10 cellular contexts compared by ENCODE assay signal in the genomic region with DNA sequence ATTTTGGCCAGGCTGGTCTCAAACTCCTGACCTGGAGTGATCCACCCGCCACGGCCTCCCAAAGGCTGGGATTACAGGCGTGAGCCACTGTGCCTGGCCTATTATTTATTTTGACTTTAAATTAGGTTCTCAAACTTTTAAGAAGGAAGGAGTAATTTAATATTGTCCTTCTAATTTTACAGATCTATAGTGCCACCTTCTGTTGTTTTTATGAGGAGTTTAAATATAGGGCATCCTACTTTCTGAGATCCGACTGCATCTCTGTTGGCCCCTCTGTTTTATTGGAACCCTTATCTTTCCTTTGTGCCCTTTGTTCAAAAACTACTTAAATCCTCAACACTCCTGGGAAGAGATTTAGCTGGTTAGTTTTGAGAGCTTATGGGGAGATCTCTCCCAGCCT. TPM values are rescaled to one million over a fixed set of nuclear protein-coding genes. Genes with fewer than 3 reads are reported as not detected.
DNase-seq lines count a peak whose midpoint lies in the region; ATAC-seq and TF ChIP-seq lines count a peak whose summit lies in the region.
"Had no signal": no experiment of that assay in that cellular context is flagged by ENCODE, and none has a peak within 500 bp of the region (broad histone marks: within the 10 kb centered on the region; RNA-seq: fewer than 3 reads in every experiment).

No MANE protein-coding gene starts in this region.

- no peak for ATAC-seq in CD4-positive, alpha-beta T cell (ENCODE audit: poor library complexity)
- ATAC-seq in right lobe of liver: peak in 2 of 4 donors; percentile 37 to 38
- no peak for ATAC-seq in HG02973 (IDR thresholded peaks at IDR 0.05; ENCODE audit: unreplicated experiment)
- ATAC-seq: natural killer cell treated with Interleukin-12 subunit alpha and Interleukin-12 subunit beta and Interleukin-15 and Interleukin-18, amount 100 ng/mL, for 72 hours had no signal

- no peak for DNase-seq in CD4-positive, alpha-beta T cell
- DNase-seq in HT-29 (ENCODE audit: low spot score): peak; percentile 43
- DNase-seq in adrenal gland: no peak
- no peak for DNase-seq in right lobe of liver
- no peak for DNase-seq in spleen
- no peak for DNase-seq in Calu3
- DNase-seq: NCI-H510A, substantia nigra had no signal

- no peaks in the 10 kb centered on the region for H3K4me1 Mint-ChIP-seq in CD4-positive, alpha-beta T cell (ENCODE audit: low read depth)
- no peaks in the 10 kb centered on the region for H3K4me1 Mint-ChIP-seq in Calu3 (ENCODE audit: low read depth, unreplicated experiment)

- TF ChIP-seq POLR2A in adrenal gland (IDR thresholded peaks at IDR 0.05) (no peak), right lobe of liver (IDR thresholded peaks at IDR 0.05) (no peak), spleen (IDR thresholded peaks at IDR 0.05) (no peak)

- no peak overlapping the region for H3K4me3 Mint-ChIP-seq in CD4-positive, alpha-beta T cell
- H3K4me3 Mint-ChIP-seq in Calu3 (ENCODE audit: low read depth, unreplicated experiment): no peak overlapping the region
- H3K4me3 Mint-ChIP-seq: natural killer cell treated with Interleukin-12 subunit alpha and Interleukin-12 subunit beta and Interleukin-15 and Interleukin-18, amount 100 ng/mL, for 72 hours had no signal

- no peaks in the 10 kb centered on the region for H3K9me3 Mint-ChIP-seq in CD4-positive, alpha-beta T cell
- no peaks in the 10 kb centered on the region for H3K9me3 Mint-ChIP-seq in Calu3 (ENCODE audit: low read depth, unreplicated experiment)
- H3K9me3 Mint-ChIP-seq: natural killer cell treated with Interleukin-12 subunit alpha and Interleukin-12 subunit beta and Interleukin-15 and Interleukin-18, amount 100 ng/mL, for 72 hours had no signal

- H3K27me3 Mint-ChIP-seq in CD4-positive, alpha-beta T cell: no peaks in the 10 kb centered on the region
- no peaks in the 10 kb centered on the region for H3K27me3 Mint-ChIP-seq in Calu3 (ENCODE audit: unreplicated experiment)
- H3K27me3 Mint-ChIP-seq: natural killer cell treated with Interleukin-12 subunit alpha and Interleukin-12 subunit beta and Interleukin-15 and Interleukin-18, amount 100 ng/mL, for 72 hours had no signal

- no peak overlapping the region for H3K27ac ChIP-seq in CD4-positive, alpha-beta T cell (ENCODE audit: low read depth, low read length)
- H3K27ac ChIP-seq in adrenal gland: no peak overlapping the region
- H3K27ac ChIP-seq in right lobe of liver: no peak overlapping the region
- H3K27ac ChIP-seq in spleen: no peak overlapping the region

- H3K9me3 ChIP-seq in CD4-positive, alpha-beta T cell (ENCODE audit: control insufficient read depth, low read length): no peaks in the 10 kb centered on the region
- H3K9me3 ChIP-seq in adrenal gland (replicated peaks in 1 of 3): no peaks in the 10 kb centered on the region
- H3K9me3 ChIP-seq in right lobe of liver: no peaks in the 10 kb centered on the region
- H3K9me3 ChIP-seq in spleen: peaks cover 0 to 6% (median 2%) of the 10 kb centered on the region in 8 donors

- H3K4me3 ChIP-seq in adrenal gland: no peak overlapping the region
- H3K4me3 ChIP-seq in right lobe of liver: no peak overlapping the region
- no peak overlapping the region for H3K4me3 ChIP-seq in spleen

- peak; percentile 59 for TF ChIP-seq CTCF in CD4-positive, alpha-beta T cell (IDR thresholded peaks at IDR 0.05)
- TF ChIP-seq CTCF in adrenal gland (IDR thresholded peaks at IDR 0.05) (peak in 5 of 6 experiments; percentile 24 to 46 (median 37)), right lobe of liver (IDR thresholded peaks at IDR 0.05) (peak; percentile 13 to 32 (median 18)), spleen (IDR thresholded peaks at IDR 0.05 in 8 of 11, conservative IDR thresholded peaks at IDR 0.05 in 3 of 11) (peak in 2 of 11 experiments; percentile 15 to 25), Calu3 (IDR thresholded peaks at IDR 0.05; ENCODE audit: unreplicated experiment) (no peak)

- WGBS in adrenal gland, 4 donors: 31 to 53% (median 38%) methylated on average over 4 of the region's 4 CpGs
- 56% methylated on average over 4 of the region's 4 CpGs for WGBS in right lobe of liver (ENCODE audit: insufficient coverage, low coverage, low lambda C conversion rate, missing lambda C conversion rate)
- WGBS in spleen, 5 donors: 60 to 70% (median 62%) methylated on average over 4 of the region's 4 CpGs

- intact Hi-C loops in CD4-positive, alpha-beta T cell (cut with DNase I, micrococcal nuclease): loop anchor here in 1 of 2 experiments (10.0 kb wide), 1 partner anchor 324 kb away; the partner anchor contains the start of gene TPTE2
- intact Hi-C loops in adrenal gland (cut with DNase I): no loop called here
- intact Hi-C loops in right lobe of liver (cut with DNase I): no loop called here
- intact Hi-C loops in spleen (cut with DNase I; ENCODE audit: low total_unique reads): no loop called here
- intact Hi-C loops in Calu3 (cut with micrococcal nuclease; ENCODE audit: unreplicated experiment): loop anchor here (2.0 kb wide), 1 partner anchor 302 kb away; no protein-coding TSS in a partner anchor

- H3K36me3 Mint-ChIP-seq in CD4-positive, alpha-beta T cell (ENCODE audit: low read depth): no peaks in the 10 kb centered on the region
- H3K36me3 Mint-ChIP-seq in Calu3 (ENCODE audit: insufficient read depth, unreplicated experiment): no peaks in the 10 kb centered on the region
- H3K36me3 Mint-ChIP-seq: natural killer cell treated with Interleukin-12 subunit alpha and Interleukin-12 subunit beta and Interleukin-15 and Interleukin-18, amount 100 ng/mL, for 72 hours had no signal

- no TSS peak for BruUV-seq in Calu3 (replicated peaks; lab: Mats Ljungman, UMichigan)

- POLR2A ChIA-PET in CD4-positive, alpha-beta T cell (lab: Charles Lee): no interaction called here

- no peak overlapping the region for H3K27ac Mint-ChIP-seq in CD4-positive, alpha-beta T cell
- H3K27ac Mint-ChIP-seq in Calu3 (ENCODE audit: unreplicated experiment): no peak overlapping the region
- H3K27ac Mint-ChIP-seq: natural killer cell treated with Interleukin-12 subunit alpha and Interleukin-12 subunit beta and Interleukin-15 and Interleukin-18, amount 100 ng/mL, for 72 hours had no signal

- H3K27me3 ChIP-seq in CD4-positive, alpha-beta T cell (ENCODE audit: control insufficient read depth, insufficient read depth, low read length): no peaks in the 10 kb centered on the region
- H3K27me3 ChIP-seq in adrenal gland (no peaks in the 10 kb centered on the region), right lobe of liver (no peaks in the 10 kb centered on the region), spleen (replicated peaks in 1 of 7) (no peaks in the 10 kb centered on the region)

- H3K36me3 ChIP-seq in adrenal gland (replicated peaks in 1 of 2) (no peaks in the 10 kb centered on the region), right lobe of liver (no peaks in the 10 kb centered on the region), spleen (no peaks in the 10 kb centered on the region)

- CTCF ChIA-PET in CD4-positive, alpha-beta T cell (lab: Charles Lee): no interaction called here
- CTCF ChIA-PET in Calu3 (lab: Charles Lee): no interaction called here

- no peaks in the 10 kb centered on the region for H3K4me1 ChIP-seq in adrenal gland (replicated peaks in 1 of 2)
- H3K4me1 ChIP-seq in right lobe of liver: no peaks in the 10 kb centered on the region
- no peaks in the 10 kb centered on the region for H3K4me1 ChIP-seq in spleen

RNA-seq across cellular contexts. Expression of gene ZMYM5, which starts 25.4 kb away (rescaled TPM):
- 10 to 100 TPM; 29.2 to 32.1 TPM for total RNA-seq in CD4-positive, alpha-beta T cell
- total RNA-seq in HT-29 (2014; rRNA removed; shearing (Covaris generic)): 5.3 and 8.3 TPM in 2 replicates
- total RNA-seq in adrenal gland (10 to 100 TPM in 6 of 8 donors, 1 to 10 TPM in 2; 6.9 to 15.2 (median 12.3) TPM), right lobe of liver (1 to 10 TPM; 3.8 to 6.9 (median 4.4) TPM), spleen (10 to 100 TPM; 13.2 to 24.4 (median 18.8) TPM), Calu3 (2022) (8.6 and 10.6 TPM in 2 replicates)
- polyA plus RNA-seq in adrenal gland (10 to 100 TPM; 11.7 to 16.9 (median 13.6) TPM), spleen (1 to 10 TPM; 5.7 to 7.4 (median 6.6) TPM)
